Comparison of ENCODE assay signal across 29 cellular contexts in the genomic region with DNA sequence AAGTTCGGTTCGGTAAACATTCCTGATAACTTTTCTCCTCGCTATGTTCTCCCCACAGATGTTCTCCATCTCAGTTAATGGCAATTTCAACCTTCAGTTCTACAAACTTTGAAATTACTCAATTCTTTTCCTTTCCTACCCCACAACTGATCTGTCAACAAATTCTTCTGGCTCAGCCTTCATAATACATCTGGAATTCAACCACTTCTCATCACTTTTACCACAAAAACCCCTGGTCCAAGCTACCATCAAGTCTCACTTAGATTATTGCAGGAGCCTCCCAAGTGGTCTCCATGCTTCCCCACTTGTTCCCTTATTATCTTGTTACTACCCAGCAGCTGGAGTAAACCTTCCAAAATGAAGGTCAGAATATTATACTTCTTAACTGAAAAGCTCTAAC.
"Had no signal": no experiment of that assay in that cellular context is flagged by ENCODE, and none has a peak within 500 bp of the region (broad histone marks: within the 10 kb centered on the region; RNA-seq: fewer than 3 reads in every experiment).

No MANE protein-coding gene starts in this region.

- H3K9me3 Mint-ChIP-seq: dendritic cell treated with granulocyte-macrophage colony-stimulating factor and Interleukin-4, amounts not matched to agents 40 ng/mL and 50 ng/mL, for 4 days; endodermal cell; nephron had no signal

- H2AFZ ChIP-seq: hepatocyte had no signal

- H3K27me3 ChIP-seq: colonic mucosa, gastrocnemius medialis, hepatocyte, left lung, neutrophil, right atrium auricular region, tibial nerve, upper lobe of left lung had no signal

- H3K36me3 Mint-ChIP-seq: naive thymus-derived CD4-positive, alpha-beta T cell; stimulated activated naive B cell treated with anti-CD40 and anti-IgM and Interleukin-4, amounts not matched to agents 10 μg/mL and 1 μg/mL and 100 μg/mL, for 72 hours had no signal

- ATAC-seq: esophagus mucosa; gastrocnemius medialis; left cardiac atrium; left lung; naive thymus-derived CD4-positive, alpha-beta T cell; sciatic nerve; stimulated activated naive B cell treated with anti-CD40 and anti-IgM and Interleukin-4, amounts not matched to agents 10 μg/mL and 1 μg/mL and 100 μg/mL, for 72 hours had no signal

- H3K27ac Mint-ChIP-seq: dendritic cell treated with granulocyte-macrophage colony-stimulating factor and Interleukin-4, amounts not matched to agents 40 ng/mL and 50 ng/mL, for 4 days; endodermal cell; naive thymus-derived CD4-positive, alpha-beta T cell; nephron; stimulated activated naive B cell treated with anti-CD40 and anti-IgM and Interleukin-4, amounts not matched to agents 10 μg/mL and 1 μg/mL and 100 μg/mL, for 72 hours; stimulated activated naive CD8-positive, alpha-beta T cell treated with anti-CD3 and anti-CD28 coated beads, Interleukin-15, Interleukin-2, amounts not matched to agents 100 ng/mL and 50 ng/mL, for 24 hours had no signal

- H3K9me3 ChIP-seq: colonic mucosa, gastrocnemius medialis, left lung, neutrophil, prostate gland, right atrium auricular region, thoracic aorta, tibial nerve, upper lobe of left lung had no signal

- H3K4me3 ChIP-seq: colonic mucosa, gastrocnemius medialis, hepatocyte, left lung, prostate gland, right atrium auricular region, thoracic aorta, tibial nerve, upper lobe of left lung had no signal

- H3K36me3 ChIP-seq: colonic mucosa, gastrocnemius medialis, left lung, neutrophil, prostate gland, right atrium auricular region, thoracic aorta, tibial nerve, upper lobe of left lung had no signal

- H3K4me1 ChIP-seq: colonic mucosa, gastrocnemius medialis, left lung, prostate gland, right atrium auricular region, tibial nerve, upper lobe of left lung had no signal

- H3K27me3 Mint-ChIP-seq: dendritic cell treated with granulocyte-macrophage colony-stimulating factor and Interleukin-4, amounts not matched to agents 40 ng/mL and 50 ng/mL, for 4 days; stimulated activated naive B cell treated with anti-CD40 and anti-IgM and Interleukin-4, amounts not matched to agents 10 μg/mL and 1 μg/mL and 100 μg/mL, for 72 hours; stimulated activated naive CD8-positive, alpha-beta T cell treated with anti-CD3 and anti-CD28 coated beads, Interleukin-15, Interleukin-2, amounts not matched to agents 100 ng/mL and 50 ng/mL, for 24 hours had no signal

- FAIRE-seq: islet of Langerhans, urothelium cell line had no signal

- H3K4me2 ChIP-seq: hepatocyte had no signal

- H3K27ac ChIP-seq: colonic mucosa, epithelial cell of prostate, gastrocnemius medialis, hepatocyte, left lung, neutrophil, prostate gland, right atrium auricular region, thoracic aorta, tibial nerve, upper lobe of left lung had no signal

- H3K4me3 Mint-ChIP-seq: dendritic cell treated with granulocyte-macrophage colony-stimulating factor and Interleukin-4, amounts not matched to agents 40 ng/mL and 50 ng/mL, for 4 days; endodermal cell; naive thymus-derived CD4-positive, alpha-beta T cell; nephron; stimulated activated naive B cell treated with anti-CD40 and anti-IgM and Interleukin-4, amounts not matched to agents 10 μg/mL and 1 μg/mL and 100 μg/mL, for 72 hours; stimulated activated naive CD8-positive, alpha-beta T cell treated with anti-CD3 and anti-CD28 coated beads, Interleukin-15, Interleukin-2, amounts not matched to agents 100 ng/mL and 50 ng/mL, for 24 hours had no signal

- DNase-seq: central memory CD4-positive, alpha-beta T cell; colonic mucosa; effector CD8-positive, alpha-beta T cell; endodermal cell; foreskin fibroblast; gastrocnemius medialis; head of caudate nucleus; left cardiac atrium; left lung; mesenchymal stem cell; midbrain; naive thymus-derived CD4-positive, alpha-beta T cell; stimulated activated CD4-positive, alpha-beta T cell treated with anti-CD3 and anti-CD28 coated beads, Interleukin-2, amount 100 ng/mL, for 48 hours; stimulated activated naive B cell treated with anti-CD40 and anti-IgM and Interleukin-4, amounts not matched to agents 10 μg/mL and 1 μg/mL and 100 μg/mL, for 72 hours; upper lobe of left lung had no signal

- H3K4me1 Mint-ChIP-seq: naive thymus-derived CD4-positive, alpha-beta T cell; stimulated activated naive B cell treated with anti-CD40 and anti-IgM and Interleukin-4, amounts not matched to agents 10 μg/mL and 1 μg/mL and 100 μg/mL, for 72 hours had no signal
